In genomic region chr10:42952931-42953683, GRCh38 we compare ENCODE assay signal across 18 cellular contexts.
A peak's percentile ranks its signal among the peaks of the same experiment; 100 is the strongest.
DNase-seq lines count a peak whose midpoint lies in the region; ATAC-seq and TF ChIP-seq lines count a peak whose summit lies in the region.
"Had no signal": no experiment of that assay in that cellular context is flagged by ENCODE, and none has a peak within 500 bp of the region (broad histone marks: within the 10 kb centered on the region; RNA-seq: fewer than 3 reads in every experiment).

No MANE protein-coding gene starts in this region.

- H3K9me3 Mint-ChIP-seq in chondrocyte (ENCODE audit: low read depth), result peaks cover 8% of the 10 kb centered on the region
- no peaks in the 10 kb centered on the region for H3K9me3 Mint-ChIP-seq in immature natural killer cell

- H3K4me1 ChIP-seq in mesendoderm (ENCODE audit: control insufficient read depth, low read depth, low read length) (peaks cover 4% of the 10 kb centered on the region), suprapubic skin (peaks cover 21% of the 10 kb centered on the region)
- H3K4me1 ChIP-seq: A549 had no signal

- peak overlapping the region; percentile 70 for H3K56ac ChIP-seq in mesendoderm (ENCODE audit: low read length)

- no peak overlapping the region for H2BK5ac ChIP-seq in mesendoderm (ENCODE audit: low read length)

- H3K4ac ChIP-seq in mesendoderm (ENCODE audit: low read depth, low read length), result no peak overlapping the region

- no peaks in the 10 kb centered on the region for H3K9me3 ChIP-seq in suprapubic skin
- H3K9me3 ChIP-seq: A549, MG63 had no signal

- H2BK120ac ChIP-seq in mesendoderm (ENCODE audit: low read depth, low read length), result no peak overlapping the region

- H3K36me3 ChIP-seq in mesendoderm (ENCODE audit: control insufficient read depth, insufficient read depth, low read length), result no peaks in the 10 kb centered on the region
- H3K36me3 ChIP-seq in suprapubic skin, result no peaks in the 10 kb centered on the region
- H3K36me3 ChIP-seq: MG63, tibial nerve had no signal

- H3K23ac ChIP-seq in mesendoderm (ENCODE audit: low read length), result peak overlapping the region; percentile 67

- DNase-seq in activated T-cell treated with anti-CD3 and anti-CD28 coated beads, Interleukin-2, amount 50 U/mL, for 48 hours, result peak; percentile 4 to 7
- DNase-seq in activated T-cell treated with anti-CD3 and anti-CD28 coated beads for 4 hours (no peak), chondrocyte (ENCODE audit: low spot score) (peak; percentile 84), mesendoderm (no peak), suprapubic skin (ENCODE audit: low spot score in 2 of 2) (peak; percentile 40 to 66), immature natural killer cell (no peak)
- DNase-seq: activated CD4-positive, alpha-beta T cell treated with anti-CD3 and anti-CD28 coated beads, Interleukin-2, amount 50 U/mL, for 4 hours; activated naive CD4-positive, alpha-beta T cell treated with Interleukin-2 at 50 U/mL for 16 hours; CD4-positive, CD25-positive, alpha-beta regulatory T cell; DND-41; MG63; NCI-H187 treated with DMSO at 0.1 percent for 48 hours had no signal

- H3K4me3 ChIP-seq in mesendoderm (ENCODE audit: low read length) (no peak overlapping the region), suprapubic skin (no peak overlapping the region)
- H3K4me3 ChIP-seq: A549, MG63, tibial nerve had no signal

- no peak overlapping the region for H3K27ac Mint-ChIP-seq in chondrocyte (ENCODE audit: unreplicated experiment)
- no peak overlapping the region for H3K27ac Mint-ChIP-seq in immature natural killer cell
- H3K27ac Mint-ChIP-seq: CD4-positive, CD25-positive, alpha-beta regulatory T cell; naive thymus-derived CD4-positive, alpha-beta T cell had no signal

- H3K27ac ChIP-seq in mesendoderm (ENCODE audit: low read depth, low read length), result no peak overlapping the region
- H3K27ac ChIP-seq in suprapubic skin, result no peak overlapping the region
- H3K27ac ChIP-seq: A549, tibial nerve had no signal

- TF ChIP-seq CTCF in chondrocyte (IDR thresholded peaks at IDR 0.05), result no peak
- no peak for TF ChIP-seq CTCF in suprapubic skin (IDR thresholded peaks at IDR 0.05)

- no peaks in the 10 kb centered on the region for H3K27me3 ChIP-seq in mesendoderm (ENCODE audit: insufficient read depth, low read length, poor library complexity)
- peaks cover 12% of the 10 kb centered on the region for H3K27me3 ChIP-seq in suprapubic skin
- H3K27me3 ChIP-seq: MG63 had no signal

- H3K4me3 Mint-ChIP-seq in chondrocyte (ENCODE audit: unreplicated experiment), result no peak overlapping the region
- H3K4me3 Mint-ChIP-seq in immature natural killer cell, result no peak overlapping the region
- H3K4me3 Mint-ChIP-seq: naive thymus-derived CD4-positive, alpha-beta T cell had no signal

- H3K9ac ChIP-seq in mesendoderm (ENCODE audit: low read length), result peak overlapping the region; percentile 36

- no peak overlapping the region for H4K5ac ChIP-seq in mesendoderm (ENCODE audit: low read length)

- H3K27me3 Mint-ChIP-seq in chondrocyte (ENCODE audit: low read depth), result peaks cover 5% of the 10 kb centered on the region
- peaks cover 0 to 3% (median 2%) of the 10 kb centered on the region in 3 donors for H3K27me3 Mint-ChIP-seq in immature natural killer cell (ENCODE audit: low read depth in 3 of 3)

- no peak for TF ChIP-seq EP300 in suprapubic skin (IDR thresholded peaks at IDR 0.05)

- H2AK5ac ChIP-seq in mesendoderm (ENCODE audit: low read length), result no peak overlapping the region

- no peaks in the 10 kb centered on the region for H3K79me2 ChIP-seq in mesendoderm (ENCODE audit: control insufficient read depth, insufficient read depth, low read length)

- no peak for TF ChIP-seq POLR2A in suprapubic skin (IDR thresholded peaks at IDR 0.05)

- H2BK15ac ChIP-seq in mesendoderm (replicated peaks; ENCODE audit: low read depth), result no peak overlapping the region

- H3K4me1 Mint-ChIP-seq in chondrocyte (ENCODE audit: low read depth) (peaks cover 6% of the 10 kb centered on the region), immature natural killer cell (no peaks in the 10 kb centered on the region)

- ATAC-seq in GM21717 (IDR thresholded peaks at IDR 0.05; ENCODE audit: unreplicated experiment) (no peak), GM18517 (IDR thresholded peaks at IDR 0.05; ENCODE audit: unreplicated experiment) (no peak)
- ATAC-seq: naive thymus-derived CD4-positive, alpha-beta T cell; SK-N-SH treated with all-trans-retinoic acid at 6 μM for 48 hours had no signal

- H3K4me2 ChIP-seq in mesendoderm (ENCODE audit: low read length), result no peak overlapping the region
- H3K4me2 ChIP-seq: A549 had no signal

- H4K8ac ChIP-seq in mesendoderm (ENCODE audit: low read depth, low read length), result no peak overlapping the region

- no CpG with 5 or more reads among the region's 13 CpGs for WGBS in mesendoderm (ENCODE audit: extremely low coverage, insufficient coverage, low lambda C conversion rate)
- WGBS in suprapubic skin, result 92% methylated on average over 11 of the region's 13 CpGs

- no peaks in the 10 kb centered on the region for H3K36me3 Mint-ChIP-seq in chondrocyte (ENCODE audit: low read depth)
- H3K36me3 Mint-ChIP-seq in immature natural killer cell, result no peaks in the 10 kb centered on the region
- H3K36me3 Mint-ChIP-seq: CD4-positive, CD25-positive, alpha-beta regulatory T cell; naive thymus-derived CD4-positive, alpha-beta T cell had no signal

- no peaks in the 10 kb centered on the region for H3K79me1 ChIP-seq in mesendoderm (ENCODE audit: low read length)

- H3K18ac ChIP-seq in mesendoderm (ENCODE audit: low read length), result no peak overlapping the region

Comparison
In these comparisons a context has a peak if more than half of its experiments do, and no peak if none do; other contexts are left out.
1. DNase-seq: peak in activated T-cell treated with anti-CD3 and anti-CD28 coated beads, Interleukin-2, amount 50 U/mL, for 48 hours (2 of 2), chondrocyte (single experiment) and suprapubic skin (2 of 2); none in activated T-cell treated with anti-CD3 and anti-CD28 coated beads for 4 hours (single experiment), mesendoderm (single experiment) and immature natural killer cell (0 of 3).